Comparison of ENCODE assay signal across 8 cellular contexts in genomic region chr20:32031007-32031958, GRCh38. TPM values are rescaled to one million over a fixed set of nuclear protein-coding genes. Genes with fewer than 3 reads are reported as not detected.
A peak's percentile ranks its signal among the peaks of the same experiment; 100 is the strongest.
DNase-seq lines count a peak whose midpoint lies in the region; ATAC-seq and TF ChIP-seq lines count a peak whose summit lies in the region.

No MANE protein-coding gene starts in this region.

- TF ChIP-seq CTCF in DOHH2 (IDR thresholded peaks at IDR 0.05; ENCODE audit: low read depth, low read length, poor library complexity, severe bottlenecking) (peak; percentile 100), Loucy (conservative IDR thresholded peaks at IDR 0.05; ENCODE audit: low read length) (peak; percentile 100), neural progenitor cell (IDR thresholded peaks at IDR 0.05) (peak; percentile 97), testis (IDR thresholded peaks at IDR 0.05) (peak; percentile 79 to 94 (median 80))

- H3K4me2 ChIP-seq in DOHH2 (ENCODE audit: low read length) (peak overlapping the region; percentile 70), Loucy (ENCODE audit: low read depth, low read length, poor library complexity, severe bottlenecking) (peak overlapping the region; percentile 67), neural progenitor cell (peak overlapping the region; percentile 69)

- H3K4me1 ChIP-seq in DOHH2 (ENCODE audit: control insufficient read depth, low read length) (peaks cover 50% of the 10 kb centered on the region), Loucy (ENCODE audit: insufficient read depth, low read length, poor library complexity, severe bottlenecking) (no peaks in the 10 kb centered on the region), neural progenitor cell (no peaks in the 10 kb centered on the region), testis (peaks cover 5% of the 10 kb centered on the region)

- H3K79me2 ChIP-seq in DOHH2 (ENCODE audit: control insufficient read depth, low read length) (no peaks in the 10 kb centered on the region), Loucy (ENCODE audit: insufficient read depth, low read length) (no peaks in the 10 kb centered on the region), neural progenitor cell (ENCODE audit: low read depth) (no peaks in the 10 kb centered on the region)

- intact Hi-C loops in testis (cut with DNase I; ENCODE audit: low total_unique reads) = loop anchor here (10.0 kb wide), 1 partner anchor 176 kb away; no protein-coding TSS in a partner anchor

- no peaks in the 10 kb centered on the region for H3K36me3 Mint-ChIP-seq in activated T-helper 17 cell treated with anti-CD3 and anti-CD28 coated beads, Interleukin-2, amount 50 U/mL, for 72 hours (ENCODE audit: low read depth)
- no peaks in the 10 kb centered on the region for H3K36me3 Mint-ChIP-seq in neural progenitor cell

- H3K27ac ChIP-seq in DOHH2 (ENCODE audit: low read depth, low read length) = no peak overlapping the region
- no peak overlapping the region for H3K27ac ChIP-seq in neural progenitor cell
- no peak overlapping the region for H3K27ac ChIP-seq in testis

- H3K9ac ChIP-seq in Loucy (ENCODE audit: low read depth, low read length, poor library complexity, severe bottlenecking) (peak overlapping the region; percentile 34), neural progenitor cell (no peak overlapping the region)

- DNase-seq in RPMI8226 = peak; percentile 65
- DNase-seq in fibroblast of the conjunctiva (ENCODE audit: low read depth) = peak; percentile 69
- DNase-seq in neural progenitor cell (ENCODE audit: low spot score) = peak; percentile 98
- peak; percentile 86 for DNase-seq in testis

- peak overlapping the region; percentile 79; the same call in 1 of the 2 replicates for H2AFZ ChIP-seq in Loucy (ENCODE audit: low read length)
- peak overlapping the region; percentile 38 for H2AFZ ChIP-seq in neural progenitor cell (replicated peaks)

- TF ChIP-seq POLR2A in testis (IDR thresholded peaks at IDR 0.05) = no peak

- WGBS in testis, 2 donors = 0 to 7% methylated on average over 13 to 26 of the region's 59 CpGs

- no peaks in the 10 kb centered on the region for H3K9me3 Mint-ChIP-seq in activated T-helper 17 cell treated with anti-CD3 and anti-CD28 coated beads, Interleukin-2, amount 50 U/mL, for 72 hours
- no peaks in the 10 kb centered on the region for H3K9me3 Mint-ChIP-seq in neural progenitor cell

- no peaks in the 10 kb centered on the region for H3K4me1 Mint-ChIP-seq in activated T-helper 17 cell treated with anti-CD3 and anti-CD28 coated beads, Interleukin-2, amount 50 U/mL, for 72 hours
- peaks cover 24% of the 10 kb centered on the region for H3K4me1 Mint-ChIP-seq in neural progenitor cell

- H3K27ac Mint-ChIP-seq in activated T-helper 17 cell treated with anti-CD3 and anti-CD28 coated beads, Interleukin-2, amount 50 U/mL, for 72 hours = no peak overlapping the region
- no peak overlapping the region for H3K27ac Mint-ChIP-seq in neural progenitor cell

- H3F3A ChIP-seq in DOHH2 (ENCODE audit: control insufficient read depth, insufficient read depth) (0 out of 2 replicates have a peak, but pooled peaks cover 3% of the 10 kb centered on the region), Loucy (ENCODE audit: low read depth) (no peaks in the 10 kb centered on the region), neural progenitor cell (ENCODE audit: low read depth) (peaks cover 4% of the 10 kb centered on the region)

- H4K20me1 ChIP-seq in DOHH2 (ENCODE audit: control insufficient read depth, insufficient read depth, low read depth, low read length) (no peaks in the 10 kb centered on the region), Loucy (ENCODE audit: insufficient read depth, low read length, poor library complexity, severe bottlenecking) (no peaks in the 10 kb centered on the region), neural progenitor cell (ENCODE audit: low read depth) (peaks cover 4% of the 10 kb centered on the region)

- H3K4me3 ChIP-seq in DOHH2 (ENCODE audit: low read length) = peak overlapping the region; percentile 65
- peak overlapping the region; percentile 64 for H3K4me3 ChIP-seq in Loucy (ENCODE audit: low read length, poor library complexity, severe bottlenecking)
- peak overlapping the region; percentile 30 for H3K4me3 ChIP-seq in neural progenitor cell
- H3K4me3 ChIP-seq in testis = peak overlapping the region; percentile 39 to 46

- no peaks in the 10 kb centered on the region for H3K9me2 ChIP-seq in DOHH2 (replicated peaks; ENCODE audit: control insufficient read depth, low read length)
- H3K9me2 ChIP-seq in Loucy (replicated peaks; ENCODE audit: low read depth, low read length) = no peaks in the 10 kb centered on the region

- H3K27me3 Mint-ChIP-seq in activated T-helper 17 cell treated with anti-CD3 and anti-CD28 coated beads, Interleukin-2, amount 50 U/mL, for 72 hours = peaks cover 21% of the 10 kb centered on the region
- H3K27me3 Mint-ChIP-seq in neural progenitor cell (ENCODE audit: insufficient read depth, low read depth) = peaks cover 15% of the 10 kb centered on the region

- ATAC-seq in activated T-helper 17 cell treated with anti-CD3 and anti-CD28 coated beads, Interleukin-2, amount 50 U/mL, for 72 hours (replicated peaks) = peak; percentile 74
- no peak for ATAC-seq in GM19023 (IDR thresholded peaks at IDR 0.05; ENCODE audit: unreplicated experiment)

- H3K36me3 ChIP-seq in DOHH2 (ENCODE audit: control insufficient read depth, low read length) (no peaks in the 10 kb centered on the region), Loucy (ENCODE audit: insufficient read depth, low read length) (no peaks in the 10 kb centered on the region), neural progenitor cell (no peaks in the 10 kb centered on the region), testis (ENCODE audit: low read depth, missing control alignments) (no peaks in the 10 kb centered on the region)

- H3K27me3 ChIP-seq in DOHH2 (ENCODE audit: control insufficient read depth, low read length) (no peaks in the 10 kb centered on the region), Loucy (ENCODE audit: insufficient read depth, low read length, poor library complexity, severe bottlenecking) (no peaks in the 10 kb centered on the region), neural progenitor cell (peaks cover 59% of the 10 kb centered on the region), testis (no peaks in the 10 kb centered on the region)

- H3K9me3 ChIP-seq in DOHH2 (ENCODE audit: control insufficient read depth, insufficient read depth, low read length) (no peaks in the 10 kb centered on the region), Loucy (ENCODE audit: insufficient read depth, low read depth, low read length) (no peaks in the 10 kb centered on the region), neural progenitor cell (ENCODE audit: low read depth) (no peaks in the 10 kb centered on the region), testis (no peaks in the 10 kb centered on the region)

- H3K4me3 Mint-ChIP-seq in activated T-helper 17 cell treated with anti-CD3 and anti-CD28 coated beads, Interleukin-2, amount 50 U/mL, for 72 hours = peak overlapping the region; percentile 45
- H3K4me3 Mint-ChIP-seq in neural progenitor cell = no peak overlapping the region

RNA-seq across cellular contexts. Expression of gene HCK, which starts 20.8 kb away (rescaled TPM):
- total RNA-seq in activated T-helper 17 cell treated with anti-CD3 and anti-CD28 coated beads, Interleukin-2, amount 50 U/mL, for 72 hours = under 1 TPM; 0.13 to 0.15 TPM
- total RNA-seq in neural progenitor cell (ENCODE audit: low replicate concordance) (not detected in 2 replicates), testis (1 to 10 TPM; 1.3 to 4.5 TPM)
- polyA plus RNA-seq in testis (ENCODE audit: insufficient read depth, low read depth, low replicate concordance) = 8.9 TPM

RNA-seq across cellular contexts. Expression of gene CCM2L, which starts 21.0 kb away (rescaled TPM):
- not detected for total RNA-seq in activated T-helper 17 cell treated with anti-CD3 and anti-CD28 coated beads, Interleukin-2, amount 50 U/mL, for 72 hours
- total RNA-seq in neural progenitor cell (ENCODE audit: low replicate concordance) = 0.75 and 3.9 TPM in 2 replicates
- total RNA-seq in testis = 1 to 10 TPM; 2.7 to 3.0 TPM
- 3.5 TPM for polyA plus RNA-seq in testis (ENCODE audit: insufficient read depth, low read depth, low replicate concordance)
